In the genomic region with DNA sequence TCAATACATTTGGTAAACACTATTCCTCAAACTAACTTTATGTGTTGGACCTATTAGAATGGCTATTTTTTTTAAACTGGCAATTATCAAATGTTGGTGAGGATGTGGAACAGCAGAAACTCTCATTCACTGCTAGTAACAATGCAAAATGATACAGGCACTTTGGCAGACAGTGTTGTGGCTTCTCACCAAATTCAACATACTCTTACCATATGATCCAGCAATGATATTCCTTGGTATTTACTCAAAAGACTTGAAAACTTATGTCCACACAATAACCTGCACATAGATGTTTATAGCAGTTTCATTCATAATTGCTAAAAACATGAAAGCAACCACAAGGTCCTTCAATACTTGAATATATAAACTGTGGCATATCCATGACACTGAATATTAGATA, we compare ENCODE assay signal across 33 cellular contexts.
"Had no signal": no experiment of that assay in that cellular context is flagged by ENCODE, and none has a peak within 500 bp of the region (broad histone marks: within the 10 kb centered on the region; RNA-seq: fewer than 3 reads in every experiment).

No MANE protein-coding gene starts in this region.

- FAIRE-seq: astrocyte, TTC549 had no signal

- H3K4me1 ChIP-seq: body of pancreas, breast epithelium had no signal

- ATAC-seq: activated CD4-positive, alpha-beta T cell treated with anti-CD3 and anti-CD28 coated beads for 36 hours; activated CD4-positive, CD25-positive, alpha-beta regulatory T cell treated with anti-CD3 and anti-CD28 coated beads, Interleukin-2, amount 50 U/mL, for 24 hours; activated CD8-positive, alpha-beta memory T cell treated with anti-CD3 and anti-CD28 coated beads, Interleukin-2, amount 10 ng/mL, durations not matched to agents 7 days and 5 days; activated CD8-positive, alpha-beta T cell treated with anti-CD3 and anti-CD28 coated beads, Interleukin-2, amount 10 ng/mL, durations not matched to agents 7 days and 5 days; activated naive CD8-positive, alpha-beta T cell treated with anti-CD3 and anti-CD28 coated beads, Interleukin-2, amount 50 U/mL, for 24 hours; body of pancreas; WTC11 had no signal

- H3K36me3 ChIP-seq: brain microvascular endothelial cell, breast epithelium, WERI-Rb-1 had no signal

- H3K9me3 ChIP-seq: body of pancreas, breast epithelium had no signal

- H3K27ac ChIP-seq: body of pancreas, brain microvascular endothelial cell, breast epithelium, WERI-Rb-1 had no signal

- H3K27me3 ChIP-seq: body of pancreas, brain microvascular endothelial cell, breast epithelium had no signal

- DNase-seq: activated CD4-positive, alpha-beta memory T cell treated with anti-CD3 and anti-CD28 coated beads, Interleukin-2, amount 10 ng/mL, durations not matched to agents 7 days and 5 days; activated CD4-positive, alpha-beta T cell treated with anti-CD3 and anti-CD28 coated beads for 1 hour; activated CD4-positive, alpha-beta T cell treated with anti-CD3 and anti-CD28 coated beads for 36 hours; activated CD4-positive, alpha-beta T cell treated with anti-CD3 and anti-CD28 coated beads for 48 hours; activated CD4-positive, alpha-beta T cell treated with anti-CD3 and anti-CD28 coated beads, Interleukin-2, amount 10 ng/mL, durations not matched to agents 7 days and 5 days; activated CD4-positive, alpha-beta T cell treated with anti-CD3 and anti-CD28 coated beads, Interleukin-2, amount 50 U/mL, for 48 hours; activated CD4-positive, CD25-positive, alpha-beta regulatory T cell; activated CD8-positive, alpha-beta memory T cell treated with anti-CD3 and anti-CD28 coated beads for 24 hours; activated CD8-positive, alpha-beta memory T cell treated with anti-CD3 and anti-CD28 coated beads, Interleukin-2, amount 10 ng/mL, durations not matched to agents 7 days and 5 days; activated CD8-positive, alpha-beta memory T cell treated with anti-CD3 and anti-CD28 coated beads, Interleukin-2, amount 50 U/mL, for 48 hours; activated CD8-positive, alpha-beta T cell treated with anti-CD3 and anti-CD28 coated beads, Interleukin-2, amount 10 ng/mL, durations not matched to agents 7 days and 5 days; activated effector memory CD4-positive, alpha-beta T cell treated with Interleukin-2 at 50 U/mL for 16 hours; activated gamma-delta T cell; activated naive CD4-positive, alpha-beta T cell treated with anti-CD3 and anti-CD28 coated beads, Interleukin-2, amount 10 ng/mL, durations not matched to agents 7 days and 5 days; activated naive CD4-positive, alpha-beta T cell treated with Interleukin-2 at 50 U/mL for 16 hours; activated naive CD8-positive, alpha-beta T cell treated with anti-CD3 and anti-CD28 coated beads, Interleukin-2, amount 10 ng/mL, durations not matched to agents 7 days and 5 days; activated naive CD8-positive, alpha-beta T cell treated with anti-CD3 and anti-CD28 coated beads, Interleukin-2, amount 50 U/mL, for 24 hours; activated T-cell treated with anti-CD3 and anti-CD28 coated beads, Interleukin-2, amount 50 U/mL, for 24 hours; activated T-cell treated with anti-CD3 and anti-CD28 coated beads, Interleukin-2, amount 50 U/mL, for 48 hours; amygdala; anterior cingulate cortex; body of pancreas; brain microvascular endothelial cell; central memory CD4-positive, alpha-beta T cell; T-helper 1 cell; T-helper 2 cell; T-helper 9 cell; WERI-Rb-1 had no signal

- H3K4me3 ChIP-seq: body of pancreas, breast epithelium had no signal
